In the genomic region with DNA sequence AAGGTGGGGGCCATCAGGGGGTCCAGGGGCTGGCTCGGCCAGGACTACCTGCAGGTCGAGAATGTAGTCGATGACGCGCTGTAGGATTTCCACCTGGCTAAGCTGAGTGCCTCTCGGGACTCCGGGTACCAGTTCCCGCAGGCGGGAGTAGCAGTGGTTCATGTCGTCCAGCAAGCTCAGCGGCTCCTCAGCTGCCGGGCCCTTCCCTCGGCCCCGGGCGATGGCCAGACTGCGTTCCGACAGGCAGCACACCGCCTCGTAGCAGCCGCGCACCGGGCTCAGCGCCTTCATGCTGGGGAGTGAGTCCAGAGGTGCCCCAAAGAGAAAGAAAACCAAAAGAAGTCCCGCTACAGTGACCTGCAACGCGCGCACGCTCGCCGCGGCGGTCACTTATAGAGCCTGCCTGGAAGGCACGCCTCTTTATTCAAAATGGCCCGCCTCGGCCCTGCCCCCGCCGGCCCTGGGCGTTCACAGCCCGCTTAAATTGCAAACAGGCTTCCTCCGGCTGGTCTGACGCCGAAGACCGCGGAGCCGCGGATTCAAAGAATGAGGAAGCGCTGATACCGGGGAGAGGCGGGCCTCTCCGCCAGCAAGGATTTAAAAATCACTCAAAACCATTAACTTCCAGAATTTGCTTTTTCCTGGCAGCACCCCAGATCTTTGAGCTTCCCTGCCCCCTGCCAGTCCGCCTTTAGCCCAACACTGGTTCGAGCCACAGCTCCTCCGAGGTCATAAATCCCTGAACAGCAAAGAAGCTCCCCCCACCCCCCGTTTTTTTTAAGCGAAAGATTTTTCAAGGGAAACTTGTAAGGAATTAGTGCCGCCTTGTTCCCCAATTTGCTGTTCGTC, we compare ENCODE assay signal across 8 cellular contexts. TPM values are rescaled to one million over a fixed set of nuclear protein-coding genes. Genes with fewer than 3 reads are reported as not detected.
A peak's percentile ranks its signal among the peaks of the same experiment; 100 is the strongest.
DNase-seq lines count a peak whose midpoint lies in the region; ATAC-seq and TF ChIP-seq lines count a peak whose summit lies in the region.

A gene with protein sequence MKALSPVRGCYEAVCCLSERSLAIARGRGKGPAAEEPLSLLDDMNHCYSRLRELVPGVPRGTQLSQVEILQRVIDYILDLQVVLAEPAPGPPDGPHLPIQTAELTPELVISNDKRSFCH (minus strand): TSS at position 366 of the 849 bp plus-strand sequence. CDS start 75 bp downstream, at position 291.

- peak within 1 kb of the TSS; percentile 96 for H3K4me3 ChIP-seq in AG10803 (ENCODE audit: low read length)

- DNase-seq in AG10803 (ENCODE audit: low read depth) = peak; percentile 99
- peak; percentile 89 to 97 for DNase-seq in NCI-H446 (lab: John Stamatoyannopoulos, UW)
- peak; percentile 85 for DNase-seq in activated CD4-positive, alpha-beta T cell treated with anti-CD3 and anti-CD28 coated beads for 1 hour
- peak; percentile 38 for DNase-seq in cerebellum (ENCODE audit: low spot score)
- peak; percentile 93 for DNase-seq in kidney glomerular epithelial cell (lab: John Stamatoyannopoulos, UW)
- peak; percentile 68 to 89 for DNase-seq in stimulated activated CD4-positive, alpha-beta T cell treated with anti-CD3 and anti-CD28 coated beads, Interleukin-1b, Interleukin-23, amount 100 ng/mL, for 1 hour (ENCODE audit: low read depth in 2 of 2)

- ATAC-seq in GM19023 (IDR thresholded peaks at IDR 0.05; ENCODE audit: unreplicated experiment) (peak; percentile 57), HG03196 (IDR thresholded peaks at IDR 0.05; ENCODE audit: unreplicated experiment) (peak; percentile 60)

- no peak for TF ChIP-seq CTCF in AG10803 (conservative IDR thresholded peaks at IDR 0.05; ENCODE audit: low read length)

RNA-seq across cellular contexts. Expression of the gene that starts here (rescaled TPM):
- total RNA-seq in cerebellum = 33.6 TPM

Comparison
In these comparisons a context has a peak if more than half of its experiments do, and no peak if none do; other contexts are left out.
1. Peak in every context shown above with its lines: DNase-seq, ATAC-seq and H3K4me3 ChIP-seq.
2. DNase-seq: peak in every context shown above with its lines; median percentile 99 in AG10803; 93 in NCI-H446; 93 in kidney glomerular epithelial cell; 85 in activated CD4-positive, alpha-beta T cell treated with anti-CD3 and anti-CD28 coated beads for 1 hour; 78 in stimulated activated CD4-positive, alpha-beta T cell treated with anti-CD3 and anti-CD28 coated beads, Interleukin-1b, Interleukin-23, amount 100 ng/mL, for 1 hour; 38 in cerebellum.